In the genomic region with DNA sequence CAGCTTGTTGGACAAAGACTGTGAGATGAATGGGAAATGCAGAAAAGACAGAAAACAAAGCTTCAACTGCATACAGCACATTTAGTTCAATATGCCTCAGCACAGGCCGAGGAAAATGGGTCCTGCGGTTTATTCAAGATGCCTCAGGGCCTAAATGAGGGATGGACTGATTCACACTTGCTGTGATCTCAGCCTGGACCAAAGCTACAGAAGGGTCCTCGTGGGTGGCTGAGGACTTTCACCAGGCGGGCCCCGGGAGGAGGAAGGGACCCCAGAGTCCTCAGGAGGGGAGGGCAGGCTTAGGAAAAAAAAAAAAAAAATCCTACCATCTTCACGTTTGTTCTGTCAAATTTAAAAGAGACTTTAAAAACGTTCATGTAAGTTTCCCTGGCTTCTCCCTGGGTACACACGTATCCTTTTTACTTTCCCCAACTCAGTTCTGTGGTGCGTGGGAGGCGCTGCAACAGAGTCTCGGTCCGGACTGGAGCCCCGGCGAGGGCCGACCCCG, we compare ENCODE assay signal across 8 cellular contexts. TPM values are rescaled to one million over a fixed set of nuclear protein-coding genes. Genes with fewer than 3 reads are reported as not detected.
DNase-seq lines count a peak whose midpoint lies in the region; ATAC-seq lines count a peak whose summit lies in the region.

No MANE protein-coding gene starts in this region.

- H3K4me1 Mint-ChIP-seq in activated CD8-positive, alpha-beta T cell treated with anti-CD3 and anti-CD28 coated beads, Interleukin-2, amount 10 ng/mL, durations not matched to agents 7 days and 5 days (ENCODE audit: low read depth) = peaks cover 16% of the 10 kb centered on the region

- POLR2A ChIA-PET in activated CD8-positive, alpha-beta T cell treated with anti-CD3 and anti-CD28 coated beads, Interleukin-2, amount 10 ng/mL, durations not matched to agents 7 days and 5 days (lab: Charles Lee) = interaction anchor here (1.0 to 1.5 kb wide), 4 partner anchors 24 to 206 kb away, joined by 3 to 6 read pairs (median 4); a partner anchor contains a TSS

- peaks cover 6% of the 10 kb centered on the region for H3K36me3 Mint-ChIP-seq in activated CD8-positive, alpha-beta T cell treated with anti-CD3 and anti-CD28 coated beads, Interleukin-2, amount 10 ng/mL, durations not matched to agents 7 days and 5 days (ENCODE audit: low read depth)

- peak overlapping the region; percentile 76 for H3K4me3 Mint-ChIP-seq in activated CD8-positive, alpha-beta T cell treated with anti-CD3 and anti-CD28 coated beads, Interleukin-2, amount 10 ng/mL, durations not matched to agents 7 days and 5 days

- ATAC-seq in activated CD4-positive, CD25-positive, alpha-beta regulatory T cell treated with anti-CD3 and anti-CD28 coated beads, Interleukin-2, amount 50 U/mL, for 24 hours = peak; percentile 1
- ATAC-seq in HG03442 (IDR thresholded peaks at IDR 0.05; ENCODE audit: unreplicated experiment) = peak; percentile 2
- peak; percentile 1 for ATAC-seq in activated CD8-positive, alpha-beta T cell treated with anti-CD3 and anti-CD28 coated beads, Interleukin-2, amount 10 ng/mL, durations not matched to agents 7 days and 5 days

- H3K27me3 Mint-ChIP-seq in activated CD8-positive, alpha-beta T cell treated with anti-CD3 and anti-CD28 coated beads, Interleukin-2, amount 10 ng/mL, durations not matched to agents 7 days and 5 days (ENCODE audit: low read depth) = no peaks in the 10 kb centered on the region

- peak overlapping the region; percentile 82 for H3K27ac Mint-ChIP-seq in activated CD8-positive, alpha-beta T cell treated with anti-CD3 and anti-CD28 coated beads, Interleukin-2, amount 10 ng/mL, durations not matched to agents 7 days and 5 days

- no peak for DNase-seq in activated CD4-positive, CD25-positive, alpha-beta regulatory T cell treated with anti-CD3 and anti-CD28 coated beads, Interleukin-2, amount 50 U/mL, for 72 hours
- no peak for DNase-seq in activated CD8-positive, alpha-beta T cell treated with anti-CD3 and anti-CD28 coated beads, Interleukin-2, amount 10 ng/mL, durations not matched to agents 7 days and 5 days
- DNase-seq in glomerular visceral epithelial cell (ENCODE audit: extremely low spot score) = peak; percentile 40
- peak; percentile 22 for DNase-seq in putamen (ENCODE audit: low spot score)
- no peak for DNase-seq in NCI-H2081 treated with DMSO at 0.1 percent for 48 hours (lab: John Stamatoyannopoulos, UW)
- DNase-seq in DMS153 treated with DMSO at 0.1 percent for 48 hours (lab: John Stamatoyannopoulos, UW; ENCODE audit: unreplicated experiment) = no peak

- H3K9me3 Mint-ChIP-seq in activated CD8-positive, alpha-beta T cell treated with anti-CD3 and anti-CD28 coated beads, Interleukin-2, amount 10 ng/mL, durations not matched to agents 7 days and 5 days (ENCODE audit: insufficient read depth) = no peaks in the 10 kb centered on the region

- CTCF ChIA-PET in activated CD8-positive, alpha-beta T cell treated with anti-CD3 and anti-CD28 coated beads, Interleukin-2, amount 10 ng/mL, durations not matched to agents 7 days and 5 days (lab: Charles Lee) = interaction anchor here (0.7 to 2.7 kb wide), 27 partner anchors 9 to 481 kb away, joined by 3 to 44 read pairs (median 5); a partner anchor contains a TSS

RNA-seq across cellular contexts. Expression of a gene that starts 0.6 kb away (rescaled TPM):
- total RNA-seq in activated CD8-positive, alpha-beta T cell treated with anti-CD3 and anti-CD28 coated beads, Interleukin-2, amount 10 ng/mL, durations not matched to agents 7 days and 5 days = 10 to 100 TPM; 12.7 to 12.9 TPM

RNA-seq across cellular contexts. Expression of a gene that starts 21.9 kb away (rescaled TPM):
- total RNA-seq in activated CD8-positive, alpha-beta T cell treated with anti-CD3 and anti-CD28 coated beads, Interleukin-2, amount 10 ng/mL, durations not matched to agents 7 days and 5 days = 10 to 100 TPM; 10.8 to 12.9 TPM

Comparison
In these comparisons a context has a peak if more than half of its experiments do, and no peak if none do; other contexts are left out.
1. DNase-seq: peak in glomerular visceral epithelial cell (single experiment) and putamen (single experiment); none in activated CD4-positive, CD25-positive, alpha-beta regulatory T cell treated with anti-CD3 and anti-CD28 coated beads, Interleukin-2, amount 50 U/mL, for 72 hours (single experiment), activated CD8-positive, alpha-beta T cell treated with anti-CD3 and anti-CD28 coated beads, Interleukin-2, amount 10 ng/mL, durations not matched to agents 7 days and 5 days (single experiment), NCI-H2081 treated with DMSO at 0.1 percent for 48 hours (single experiment) and DMS153 treated with DMSO at 0.1 percent for 48 hours (single experiment).
2. Peak in every context shown above with its lines, with median percentiles within 50 percentile points of each other: ATAC-seq.